Comparison of ENCODE assay signal across 8 cellular contexts in the genomic region with DNA sequence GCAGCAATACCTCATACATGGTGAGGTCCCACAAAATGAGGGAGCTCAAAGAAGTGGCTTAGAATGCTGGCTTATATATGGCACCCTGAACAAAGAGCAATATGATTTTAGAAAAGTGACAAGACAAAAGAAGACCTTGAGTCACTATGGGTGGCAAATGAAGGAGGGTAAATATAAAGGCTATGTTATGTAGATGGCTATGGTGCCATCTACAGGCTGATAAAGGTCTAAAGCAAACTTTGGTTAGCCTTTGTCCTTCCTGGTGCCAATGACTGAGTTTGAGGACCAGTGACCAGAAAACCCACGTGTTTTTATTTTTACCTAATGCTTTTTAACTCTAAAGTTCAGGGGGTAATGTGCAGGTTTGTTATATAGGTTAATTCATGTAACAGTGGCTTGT.
DNase-seq lines count a peak whose midpoint lies in the region; ATAC-seq and TF ChIP-seq lines count a peak whose summit lies in the region.

No MANE protein-coding gene starts in this region.

- no peak overlapping the region for H3K4me3 ChIP-seq in HAP-1
- no peak overlapping the region for H3K4me3 ChIP-seq in PC-9
- H3K4me3 ChIP-seq in fibroblast of the aortic adventitia (ENCODE audit: low read depth, low read length), result no peak overlapping the region
- no peak overlapping the region for H3K4me3 ChIP-seq in psoas muscle
- H3K4me3 ChIP-seq in tibial artery, result no peak overlapping the region

- H4K20me1 ChIP-seq in PC-9 (ENCODE audit: insufficient read depth), result no peaks in the 10 kb centered on the region

- no peaks in the 10 kb centered on the region for H3K79me2 ChIP-seq in PC-9 (ENCODE audit: low read depth)

- H2AFZ ChIP-seq in PC-9, result no peak overlapping the region

- intact Hi-C loops in PC-9 (cut with micrococcal nuclease; ENCODE audit: unreplicated experiment) (loop anchor here (1.0 to 5.0 kb wide), 3 partner anchors 67 to 797 kb away; no protein-coding TSS in a partner anchor), psoas muscle (cut with DNase I) (no loop called here), tibial artery (cut with DNase I; ENCODE audit: low total_unique reads) (no loop called here)

- no peak overlapping the region for H3K4me2 ChIP-seq in PC-9

- no TSS peak for BruUV-seq in PC-9 (replicated peaks; lab: Mats Ljungman, UMichigan)

- ATAC-seq in psoas muscle (no peak), GM18858 (IDR thresholded peaks at IDR 0.05; ENCODE audit: unreplicated experiment) (no peak)

- H3K36me3 ChIP-seq in HAP-1 (replicated peaks) (no peaks in the 10 kb centered on the region), PC-9 (ENCODE audit: low read depth) (no peaks in the 10 kb centered on the region), psoas muscle (ENCODE audit: insufficient read depth in 1 of 2, low read depth in 1 of 2) (no peaks in the 10 kb centered on the region), tibial artery (no peaks in the 10 kb centered on the region)

- H3F3A ChIP-seq in PC-9 (ENCODE audit: insufficient read depth, low read depth), result no peaks in the 10 kb centered on the region

- CTCF ChIA-PET in PC-9 (lab: Charles Lee), result no interaction called here

- POLR2A ChIA-PET in PC-9 (lab: Charles Lee; ENCODE audit: unreplicated experiment), result no interaction called here

- H3K9me3 ChIP-seq in HAP-1 (no peaks in the 10 kb centered on the region), PC-9 (ENCODE audit: insufficient read depth, low read depth) (no peaks in the 10 kb centered on the region), psoas muscle (no peaks in the 10 kb centered on the region), tibial artery (no peaks in the 10 kb centered on the region)

- H3K27ac ChIP-seq in PC-9, result no peak overlapping the region
- no peak overlapping the region for H3K27ac ChIP-seq in psoas muscle
- H3K27ac ChIP-seq in tibial artery, result no peak overlapping the region

- H3K4me1 ChIP-seq in HAP-1 (no peaks in the 10 kb centered on the region), PC-9 (replicated peaks; ENCODE audit: insufficient read depth) (no peaks in the 10 kb centered on the region), psoas muscle (no peaks in the 10 kb centered on the region), tibial artery (no peaks in the 10 kb centered on the region)

- 28 to 48% (median 32%) methylated on average over 1 of the region's 1 CpG for WGBS in psoas muscle, 3 donors

- H3K27me3 ChIP-seq in HAP-1 (ENCODE audit: low read depth), result no peaks in the 10 kb centered on the region
- no peaks in the 10 kb centered on the region for H3K27me3 ChIP-seq in PC-9 (ENCODE audit: insufficient read depth, low read depth)
- no peaks in the 10 kb centered on the region for H3K27me3 ChIP-seq in psoas muscle (ENCODE audit: insufficient read depth in 3 of 3, low read length in 2 of 3)
- H3K27me3 ChIP-seq in tibial artery, result no peaks in the 10 kb centered on the region

- DNase-seq in DMS153 treated with DMSO at 0.1 percent for 48 hours (lab: John Stamatoyannopoulos, UW; ENCODE audit: unreplicated experiment), result peak; percentile 26
- DNase-seq in HAP-1 (ENCODE audit: low spot score in 2 of 2), result peak; percentile 9 to 53
- DNase-seq in PC-9, result no peak
- peak; percentile 32 for DNase-seq in fibroblast of the aortic adventitia (ENCODE audit: low read depth)
- no peak for DNase-seq in psoas muscle
- DNase-seq in stimulated activated CD4-positive, alpha-beta T cell treated with anti-CD3 and anti-CD28 coated beads, Interleukin-4, amount 100 ng/mL, for 1 hour, result no peak
- DNase-seq in tibial artery, result no peak

- in situ Hi-C loops in HAP-1 (cut with MboI; ENCODE audit: low sequenced_read_pairs), result loop anchor here (25.0 kb wide), 1 partner anchor 797 kb away; no protein-coding TSS in a partner anchor

- TF ChIP-seq CTCF in PC-9 (conservative IDR thresholded peaks at IDR 0.05), result peak; percentile 70
- TF ChIP-seq CTCF in fibroblast of the aortic adventitia (IDR thresholded peaks at IDR 0.05; ENCODE audit: insufficient read depth, low read length), result peak; percentile 50
- no peak for TF ChIP-seq CTCF in psoas muscle (IDR thresholded peaks at IDR 0.05)
- no peak for TF ChIP-seq CTCF in tibial artery (IDR thresholded peaks at IDR 0.05)

- no peaks in the 10 kb centered on the region for H3K9me2 ChIP-seq in PC-9 (ENCODE audit: insufficient read depth)

Comparison
In these comparisons a context has a peak if more than half of its experiments do, and no peak if none do; other contexts are left out.
1. DNase-seq: peak in DMS153 treated with DMSO at 0.1 percent for 48 hours (single experiment), HAP-1 (2 of 2) and fibroblast of the aortic adventitia (single experiment); none in PC-9 (0 of 2), psoas muscle (0 of 2), stimulated activated CD4-positive, alpha-beta T cell treated with anti-CD3 and anti-CD28 coated beads, Interleukin-4, amount 100 ng/mL, for 1 hour (single experiment) and tibial artery (0 of 2).
2. CTCF ChIP-seq: peak in PC-9 (single experiment) and fibroblast of the aortic adventitia (single experiment); none in psoas muscle (single experiment) and tibial artery (0 of 2).